8 cellular contexts compared by ENCODE assay signal in the genomic region with DNA sequence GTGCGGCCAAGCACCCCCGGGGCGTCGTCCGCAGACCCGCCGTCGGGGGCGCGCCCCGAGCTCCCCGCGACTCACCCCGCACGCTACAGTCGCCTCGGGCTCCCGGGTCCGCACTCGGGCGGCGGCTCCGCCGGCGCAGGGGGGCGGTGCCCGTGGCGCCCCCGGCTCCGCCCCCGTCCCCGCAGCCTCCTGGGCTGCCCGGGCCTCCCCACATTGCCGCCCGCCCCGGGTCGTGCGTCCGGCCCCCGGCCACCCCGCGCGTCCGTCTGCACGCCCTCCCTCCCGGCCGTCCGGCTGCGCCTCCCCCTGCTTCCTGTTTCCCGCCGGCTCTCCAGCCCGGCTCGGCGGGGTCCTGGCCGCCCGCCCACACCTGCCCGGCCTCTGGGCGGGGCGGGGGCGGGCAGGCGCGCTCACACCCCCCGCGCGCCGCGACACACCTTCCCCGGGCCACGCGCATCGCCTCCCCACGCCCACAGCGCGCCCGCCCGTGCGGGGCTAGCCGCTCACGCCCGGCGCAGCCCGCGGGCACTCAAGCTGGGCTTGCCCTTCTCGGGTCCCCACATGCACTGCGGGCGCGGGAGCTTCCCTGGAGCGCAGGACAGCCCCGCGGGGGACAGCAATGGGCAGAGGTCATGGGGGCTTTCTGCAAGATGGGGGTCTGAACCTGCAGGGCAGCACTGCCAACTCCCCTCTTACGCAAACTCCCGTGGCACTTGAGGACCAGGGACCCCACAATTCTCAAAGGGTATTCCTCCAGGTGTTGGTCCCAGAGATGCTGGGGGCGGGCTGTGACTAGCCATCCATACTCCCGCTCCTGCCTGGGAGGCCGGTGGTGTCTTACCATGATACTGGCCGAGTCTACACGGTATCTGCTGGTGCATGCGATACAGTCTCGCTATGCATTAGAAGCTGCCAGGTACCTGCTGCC. TPM values are rescaled to one million over a fixed set of nuclear protein-coding genes. Genes with fewer than 3 reads are reported as not detected.
DNase-seq lines count a peak whose midpoint lies in the region; ATAC-seq and TF ChIP-seq lines count a peak whose summit lies in the region.

A gene with protein sequence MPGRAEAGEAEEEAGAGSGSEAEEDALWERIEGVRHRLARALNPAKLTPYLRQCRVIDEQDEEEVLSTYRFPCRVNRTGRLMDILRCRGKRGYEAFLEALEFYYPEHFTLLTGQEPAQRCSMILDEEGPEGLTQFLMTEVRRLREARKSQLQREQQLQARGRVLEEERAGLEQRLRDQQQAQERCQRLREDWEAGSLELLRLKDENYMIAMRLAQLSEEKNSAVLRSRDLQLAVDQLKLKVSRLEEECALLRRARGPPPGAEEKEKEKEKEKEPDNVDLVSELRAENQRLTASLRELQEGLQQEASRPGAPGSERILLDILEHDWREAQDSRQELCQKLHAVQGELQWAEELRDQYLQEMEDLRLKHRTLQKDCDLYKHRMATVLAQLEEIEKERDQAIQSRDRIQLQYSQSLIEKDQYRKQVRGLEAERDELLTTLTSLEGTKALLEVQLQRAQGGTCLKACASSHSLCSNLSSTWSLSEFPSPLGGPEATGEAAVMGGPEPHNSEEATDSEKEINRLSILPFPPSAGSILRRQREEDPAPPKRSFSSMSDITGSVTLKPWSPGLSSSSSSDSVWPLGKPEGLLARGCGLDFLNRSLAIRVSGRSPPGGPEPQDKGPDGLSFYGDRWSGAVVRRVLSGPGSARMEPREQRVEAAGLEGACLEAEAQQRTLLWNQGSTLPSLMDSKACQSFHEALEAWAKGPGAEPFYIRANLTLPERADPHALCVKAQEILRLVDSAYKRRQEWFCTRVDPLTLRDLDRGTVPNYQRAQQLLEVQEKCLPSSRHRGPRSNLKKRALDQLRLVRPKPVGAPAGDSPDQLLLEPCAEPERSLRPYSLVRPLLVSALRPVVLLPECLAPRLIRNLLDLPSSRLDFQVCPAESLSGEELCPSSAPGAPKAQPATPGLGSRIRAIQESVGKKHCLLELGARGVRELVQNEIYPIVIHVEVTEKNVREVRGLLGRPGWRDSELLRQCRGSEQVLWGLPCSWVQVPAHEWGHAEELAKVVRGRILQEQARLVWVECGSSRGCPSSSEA (minus strand): TSS at position 148 of the 928 bp plus-strand sequence. CDS start 215 bp downstream, outside the sequence.

- peaks cover 4% of the 10 kb centered on the region for H3K4me1 Mint-ChIP-seq in T-helper 2 cell treated with Interferon-gamma antibody and Interleukin-4, amounts not matched to agents 5 μg/mL and 100 μg/mL, for 36 hours (ENCODE audit: low read depth)
- peaks cover 10% of the 10 kb centered on the region for H3K4me1 Mint-ChIP-seq in nephron progenitor cell

- no peaks in the 10 kb centered on the region for H3K27me3 ChIP-seq in esophagus (ENCODE audit: control insufficient read depth in 1 of 2, insufficient read depth in 2 of 2, low read length in 2 of 2)

- no peaks in the 10 kb centered on the region for H3K9me3 ChIP-seq in esophagus (ENCODE audit: control insufficient read depth in 2 of 2, insufficient read depth in 1 of 2, low read depth in 1 of 2, low read length in 1 of 2)

- no peak for ATAC-seq in GM21737 (IDR thresholded peaks at IDR 0.05; ENCODE audit: unreplicated experiment)

- peak within 1 kb of the TSS; percentile 56 for H3K4me3 Mint-ChIP-seq in T-helper 2 cell treated with Interferon-gamma antibody and Interleukin-4, amounts not matched to agents 5 μg/mL and 100 μg/mL, for 36 hours
- peak within 1 kb of the TSS; percentile 85 for H3K4me3 Mint-ChIP-seq in nephron progenitor cell

- H3K36me3 ChIP-seq in esophagus (ENCODE audit: control insufficient read depth in 2 of 2, insufficient read depth in 2 of 2, low read length in 1 of 2) = peaks cover 0 to 7% of the 10 kb centered on the region in 2 donors

- DNase-seq in NCI-H345 (lab: John Stamatoyannopoulos, UW) = peak; percentile 44
- DNase-seq in NCI-H345 treated with DMSO at 0.1 percent for 48 hours (lab: John Stamatoyannopoulos, UW; ENCODE audit: unreplicated experiment) = no peak
- DNase-seq in T-helper 2 cell treated with Interferon-gamma antibody and Interleukin-4, amounts not matched to agents 5 μg/mL and 100 μg/mL, for 36 hours (ENCODE audit: low spot score) = no peak
- DNase-seq in nephron progenitor cell = peak; percentile 64
- no peak for DNase-seq in GF-D8 (lab: John Stamatoyannopoulos, UW)
- no peak for DNase-seq in central memory CD4-positive, alpha-beta T cell

- H3K4me3 ChIP-seq in esophagus (ENCODE audit: low read depth in 1 of 2, low read length in 2 of 2) = peak within 1 kb of the TSS; percentile 58 to 77

- peak within 1 kb of the TSS; percentile 68 to 71 for H3K27ac ChIP-seq in esophagus (ENCODE audit: low read depth in 2 of 2, low read length in 1 of 2)

- no peak for TF ChIP-seq CTCF in nephron progenitor cell (IDR thresholded peaks at IDR 0.05)

- no peaks in the 10 kb centered on the region for H3K36me3 Mint-ChIP-seq in T-helper 2 cell treated with Interferon-gamma antibody and Interleukin-4, amounts not matched to agents 5 μg/mL and 100 μg/mL, for 36 hours (ENCODE audit: low read depth)
- peaks cover 11% of the 10 kb centered on the region for H3K36me3 Mint-ChIP-seq in nephron progenitor cell (ENCODE audit: low read depth)

- no peaks in the 10 kb centered on the region for H3K9me3 Mint-ChIP-seq in T-helper 2 cell treated with Interferon-gamma antibody and Interleukin-4, amounts not matched to agents 5 μg/mL and 100 μg/mL, for 36 hours
- peaks cover 3% of the 10 kb centered on the region for H3K9me3 Mint-ChIP-seq in nephron progenitor cell

- H3K27ac Mint-ChIP-seq in T-helper 2 cell treated with Interferon-gamma antibody and Interleukin-4, amounts not matched to agents 5 μg/mL and 100 μg/mL, for 36 hours = no peak within 1 kb of the TSS
- no peak within 1 kb of the TSS for H3K27ac Mint-ChIP-seq in nephron progenitor cell

- H3K4me1 ChIP-seq in esophagus (ENCODE audit: control insufficient read depth in 2 of 2, insufficient read depth in 2 of 2, low read length in 1 of 2) = peaks cover 0 to 15% of the 10 kb centered on the region in 2 donors

- 3 to 8% methylated on average over 47 to 99 of the region's 99 CpGs for WGBS in esophagus, 2 donors

- H3K27me3 Mint-ChIP-seq in T-helper 2 cell treated with Interferon-gamma antibody and Interleukin-4, amounts not matched to agents 5 μg/mL and 100 μg/mL, for 36 hours (ENCODE audit: low read depth) = peaks cover 70% of the 10 kb centered on the region
- H3K27me3 Mint-ChIP-seq in nephron progenitor cell (ENCODE audit: low read depth, poor library complexity) = peaks cover 50% of the 10 kb centered on the region

RNA-seq across cellular contexts. Expression of the gene that starts here (rescaled TPM):
- polyA plus RNA-seq in esophagus = 10 to 100 TPM; 13.0 to 13.1 TPM

Comparison
In these comparisons a context has a peak if more than half of its experiments do, and no peak if none do; other contexts are left out.
1. DNase-seq: peak in NCI-H345 (single experiment) and nephron progenitor cell (single experiment); none in NCI-H345 treated with DMSO at 0.1 percent for 48 hours (single experiment), T-helper 2 cell treated with Interferon-gamma antibody and Interleukin-4, amounts not matched to agents 5 μg/mL and 100 μg/mL, for 36 hours (single experiment), GF-D8 (single experiment) and central memory CD4-positive, alpha-beta T cell (single experiment).